1 cellular context compared by ENCODE assay signal in the genomic region with DNA sequence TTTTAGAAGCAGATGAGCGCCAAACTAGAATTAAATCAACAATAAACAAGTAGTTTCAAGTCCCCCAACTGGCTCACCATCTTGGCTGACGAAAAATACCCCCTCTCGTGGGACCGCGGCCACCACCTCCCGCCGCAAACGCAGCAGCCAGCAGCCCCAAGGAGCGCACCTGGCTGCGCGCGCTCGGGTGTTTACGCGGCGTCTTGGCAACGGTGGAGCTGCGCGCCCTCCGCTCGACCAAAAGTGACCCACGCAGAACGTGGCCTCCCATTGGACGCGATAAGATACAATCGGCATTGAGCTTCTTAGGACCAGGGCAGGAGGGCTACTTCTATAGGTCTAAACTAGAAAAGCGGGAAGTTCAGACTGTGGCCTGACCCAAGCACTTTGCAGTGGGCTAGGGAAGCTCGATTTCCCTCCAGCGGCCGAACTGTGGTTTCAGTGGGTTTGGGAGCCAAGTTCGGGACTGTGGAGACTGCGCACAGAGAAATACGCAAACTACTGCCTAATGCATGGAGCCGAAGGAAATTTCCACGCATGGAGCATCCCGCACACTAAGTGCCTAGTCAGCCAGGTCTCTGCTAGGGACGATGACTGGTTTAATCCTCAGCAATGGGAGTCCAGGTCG.
TF ChIP-seq lines count a peak whose summit lies in the region.

Gene MNS1 (minus strand): TSS at position 245 of the 628 bp plus-strand sequence. CDS start 165 bp downstream, at position 80.

TF ChIP-seq in A549, 52 proteins besides CTCF, POLR2A, EP300 and RAD21 (continued from another document):
- TF ChIP-seq REST (IDR thresholded peaks at IDR 0.05) (no peak), GATA3 (IDR thresholded peaks at IDR 0.05; ENCODE audit: borderline replicate concordance) (no peak), HEYL (CRISPR knock-in tag; IDR thresholded peaks at IDR 0.05) (no peak), ESRRA (IDR thresholded peaks at IDR 0.05; ENCODE audit: borderline replicate concordance, low read length) (no peak), FOSB (CRISPR knock-in tag; IDR thresholded peaks at IDR 0.05) (no peak), RFX5 (IDR thresholded peaks at IDR 0.05) (no peak), KDM1A (IDR thresholded peaks at IDR 0.05; ENCODE audit: low read depth) (no peak), USF2 (IDR thresholded peaks at IDR 0.05) (no peak), CHD4 (IDR thresholded peaks at IDR 0.05; ENCODE audit: borderline replicate concordance) (no peak), KDM5A (IDR thresholded peaks at IDR 0.05) (peak; percentile 91), JUN (IDR thresholded peaks at IDR 0.05) (peak in 1 of 2 experiments; percentile 68; a peak in 1 of 5 replicates), CBX8 (IDR thresholded peaks at IDR 0.05) (no peak), MYC (IDR thresholded peaks at IDR 0.05; ENCODE audit: borderline replicate concordance, low read length) (no peak; the same call in 1 of the 2 replicates), HOXB5 (CRISPR knock-in tag; IDR thresholded peaks at IDR 0.05) (no peak), POLR2AphosphoS2 (conservative IDR thresholded peaks at IDR 0.05; ENCODE audit: low read length) (no peak), BHLHE40 (IDR thresholded peaks at IDR 0.05; ENCODE audit: low read depth, low read length) (no peak)
- TF ChIP-seq, protein P1, sequence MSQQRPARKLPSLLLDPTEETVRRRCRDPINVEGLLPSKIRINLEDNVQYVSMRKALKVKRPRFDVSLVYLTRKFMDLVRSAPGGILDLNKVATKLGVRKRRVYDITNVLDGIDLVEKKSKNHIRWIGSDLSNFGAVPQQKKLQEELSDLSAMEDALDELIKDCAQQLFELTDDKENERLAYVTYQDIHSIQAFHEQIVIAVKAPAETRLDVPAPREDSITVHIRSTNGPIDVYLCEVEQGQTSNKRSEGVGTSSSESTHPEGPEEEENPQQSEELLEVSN (IDR thresholded peaks at IDR 0.05; ENCODE audit: borderline replicate concordance, low read depth), result peak; percentile 99
